Comparison of ENCODE assay signal across 14 cellular contexts in the genomic region with DNA sequence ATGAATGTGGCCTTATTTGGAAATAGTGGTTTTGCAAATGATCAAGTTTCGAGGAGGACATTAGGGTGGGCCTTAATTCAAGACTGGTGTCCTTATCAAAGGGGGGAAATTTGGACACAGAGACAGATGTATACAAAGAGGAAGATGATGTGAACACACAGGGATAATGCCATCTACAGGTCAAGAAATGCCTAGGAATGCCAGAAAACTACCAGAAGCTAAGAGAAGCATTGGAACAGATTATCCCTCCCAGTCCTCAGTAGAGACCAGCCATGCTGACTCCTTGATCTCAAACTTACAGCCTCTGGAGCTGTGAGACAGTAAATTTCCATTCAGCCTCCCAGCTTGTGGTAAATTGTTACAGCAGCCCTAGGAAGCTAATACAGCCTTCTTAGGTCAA.
DNase-seq lines count a peak whose midpoint lies in the region; ATAC-seq and TF ChIP-seq lines count a peak whose summit lies in the region.
"Had no signal": no experiment of that assay in that cellular context is flagged by ENCODE, and none has a peak within 500 bp of the region (broad histone marks: within the 10 kb centered on the region; RNA-seq: fewer than 3 reads in every experiment).

No MANE protein-coding gene starts in this region.

- peak; percentile 69 for TF ChIP-seq CTCF in VCaP (conservative IDR thresholded peaks at IDR 0.05)
- peak; percentile 35 for TF ChIP-seq CTCF in neural progenitor cell (IDR thresholded peaks at IDR 0.05)

- no peaks in the 10 kb centered on the region for H4K20me1 ChIP-seq in neural progenitor cell (ENCODE audit: low read depth)

- no peak overlapping the region for H3K9ac ChIP-seq in neural progenitor cell

- H3F3A ChIP-seq in neural progenitor cell (ENCODE audit: low read depth) = no peaks in the 10 kb centered on the region

- no peak overlapping the region for H2AFZ ChIP-seq in neural progenitor cell (replicated peaks)

- H3K27me3 Mint-ChIP-seq in neural progenitor cell (ENCODE audit: insufficient read depth, low read depth) = no peaks in the 10 kb centered on the region
- H3K27me3 Mint-ChIP-seq: B cell had no signal

- H3K27ac Mint-ChIP-seq in neural progenitor cell = no peak overlapping the region
- H3K27ac Mint-ChIP-seq: B cell had no signal

- H3K79me2 ChIP-seq in neural progenitor cell (ENCODE audit: low read depth) = no peaks in the 10 kb centered on the region

- no peak overlapping the region for H3K4me3 Mint-ChIP-seq in neural progenitor cell
- H3K4me3 Mint-ChIP-seq: B cell had no signal

- H3K36me3 ChIP-seq in neural progenitor cell = no peaks in the 10 kb centered on the region

- H3K4me1 Mint-ChIP-seq in neural progenitor cell = peaks cover 8% of the 10 kb centered on the region
- H3K4me1 Mint-ChIP-seq: B cell had no signal

- H3K27ac ChIP-seq in VCaP (no peak overlapping the region), neural progenitor cell (no peak overlapping the region)
- H3K27ac ChIP-seq: HL-60 had no signal

- H3K4me1 ChIP-seq in neural progenitor cell = peaks cover 4% of the 10 kb centered on the region

- no peak overlapping the region for H3K4me3 ChIP-seq in neural progenitor cell

- no peaks in the 10 kb centered on the region for H3K9me3 ChIP-seq in neural progenitor cell (ENCODE audit: low read depth)

- DNase-seq in NOMO-1 treated with DMSO at 0.1 percent for 48 hours (lab: John Stamatoyannopoulos, UW; ENCODE audit: unreplicated experiment) (peak; percentile 13), NOMO-1 treated with dmso at 0.1 percent for 144 hours (lab: John Stamatoyannopoulos, UW; ENCODE audit: unreplicated experiment) (no peak), Kasumi-1 (lab: John Stamatoyannopoulos, UW) (peak; percentile 19 to 32), neural progenitor cell (ENCODE audit: low spot score) (peak; percentile 9), DMS153 treated with DMSO at 0.1 percent for 48 hours (lab: John Stamatoyannopoulos, UW; ENCODE audit: unreplicated experiment) (no peak)
- no peak for DNase-seq in activated CD4-positive, alpha-beta T cell treated with anti-CD3 and anti-CD28 coated beads, Interleukin-2, amount 50 U/mL, for 4 hours
- DNase-seq: activated CD4-positive, alpha-beta T cell treated with anti-CD3 and anti-CD28 coated beads for 4 hours; activated gamma-delta T cell treated with Interleukin-2 at 50 U/mL for 16 hours; NCI-H1930 had no signal

- no peak overlapping the region for H3K4me2 ChIP-seq in neural progenitor cell

- H3K36me3 Mint-ChIP-seq in neural progenitor cell = no peaks in the 10 kb centered on the region

- no peak for ATAC-seq in GM19397 (IDR thresholded peaks at IDR 0.05; ENCODE audit: unreplicated experiment)
- ATAC-seq: Right ventricle myocardium inferior had no signal

- no peaks in the 10 kb centered on the region for H3K9me3 Mint-ChIP-seq in neural progenitor cell

- no peaks in the 10 kb centered on the region for H3K27me3 ChIP-seq in neural progenitor cell

Comparison
In these comparisons a context has a peak if more than half of its experiments do, and no peak if none do; other contexts are left out.
1. DNase-seq: peak in NOMO-1 treated with DMSO at 0.1 percent for 48 hours (single experiment), Kasumi-1 (2 of 2) and neural progenitor cell (single experiment); none in NOMO-1 treated with dmso at 0.1 percent for 144 hours (single experiment), DMS153 treated with DMSO at 0.1 percent for 48 hours (single experiment) and activated CD4-positive, alpha-beta T cell treated with anti-CD3 and anti-CD28 coated beads, Interleukin-2, amount 50 U/mL, for 4 hours (0 of 2).